12 cellular contexts compared by ENCODE assay signal in genomic region chr5:33343661-33344327, GRCh38.
A peak's percentile ranks its signal among the peaks of the same experiment; 100 is the strongest.
DNase-seq lines count a peak whose midpoint lies in the region; ATAC-seq, FAIRE-seq and TF ChIP-seq lines count a peak whose summit lies in the region.
"Had no signal": no experiment of that assay in that cellular context is flagged by ENCODE, and none has a peak within 500 bp of the region (broad histone marks: within the 10 kb centered on the region; RNA-seq: fewer than 3 reads in every experiment).

No MANE protein-coding gene starts in this region.

- CTCF ChIA-PET in AG04450 (lab: Charles Lee) (interaction anchor here (0.9 kb wide), 1 partner anchor 415 kb away, joined by 3 read pairs; no protein-coding TSS in a partner anchor), A673 (lab: Charles Lee) (no interaction called here)

- H3K27ac Mint-ChIP-seq in mesothelial cell of epicardium (peak overlapping the region; percentile 1), nephron progenitor cell (no peak overlapping the region)
- H3K27ac Mint-ChIP-seq: activated T-cell treated with anti-CD3 and anti-CD28 coated beads, Interleukin-2, amount 50 U/mL, for 24 hours; CD4-positive, alpha-beta T cell had no signal

- peak; percentile 62 for FAIRE-seq in endometrium (lab: Jason Lieb, UNC)

- no peak overlapping the region for H3K4me3 ChIP-seq in AG04450 (ENCODE audit: low read depth, low read length)
- no peak overlapping the region for H3K4me3 ChIP-seq in A673 (ENCODE audit: low read depth, low read length, poor library complexity, severe bottlenecking)

- H3K36me3 Mint-ChIP-seq in mesothelial cell of epicardium (no peaks in the 10 kb centered on the region), nephron progenitor cell (ENCODE audit: low read depth) (no peaks in the 10 kb centered on the region)

- ATAC-seq in GM19324 (IDR thresholded peaks at IDR 0.05; ENCODE audit: low FRiP score, unreplicated experiment), result no peak

- H3K4me3 Mint-ChIP-seq in mesothelial cell of epicardium (no peak overlapping the region), nephron progenitor cell (no peak overlapping the region)
- H3K4me3 Mint-ChIP-seq: activated T-cell treated with anti-CD3 and anti-CD28 coated beads, Interleukin-2, amount 50 U/mL, for 24 hours; CD4-positive, alpha-beta T cell had no signal

- BruUV-seq in A673 (replicated peaks; lab: Mats Ljungman, UMichigan), result no TSS peak

- H3K9me3 ChIP-seq in AG04450 (ENCODE audit: control insufficient read depth, insufficient read depth, low read length), result no peaks in the 10 kb centered on the region
- no peaks in the 10 kb centered on the region for H3K9me3 ChIP-seq in A673 (ENCODE audit: low read depth, low read length, poor library complexity, severe bottlenecking)

- no peaks in the 10 kb centered on the region for H3K4me1 Mint-ChIP-seq in mesothelial cell of epicardium
- H3K4me1 Mint-ChIP-seq in nephron progenitor cell, result peaks cover 11% of the 10 kb centered on the region

- H3K4me1 ChIP-seq in A673 (ENCODE audit: insufficient read depth, low read length, poor library complexity, severe bottlenecking), result no peaks in the 10 kb centered on the region

- H3K27ac ChIP-seq in AG04450 (ENCODE audit: low read depth, low read length), result peak overlapping the region; percentile 59
- H3K27ac ChIP-seq in A673 (ENCODE audit: low read depth, low read length, poor library complexity, severe bottlenecking), result no peak overlapping the region

- H3K9me3 Mint-ChIP-seq in mesothelial cell of epicardium, result no peaks in the 10 kb centered on the region
- peaks cover 2% of the 10 kb centered on the region for H3K9me3 Mint-ChIP-seq in nephron progenitor cell
- H3K9me3 Mint-ChIP-seq: activated T-cell treated with anti-CD3 and anti-CD28 coated beads, Interleukin-2, amount 50 U/mL, for 24 hours; CD4-positive, alpha-beta T cell had no signal

- H3K27me3 ChIP-seq in AG04450 (ENCODE audit: control insufficient read depth, insufficient read depth, low read length), result no peaks in the 10 kb centered on the region
- H3K27me3 ChIP-seq in A673 (replicated peaks; ENCODE audit: insufficient read depth, low read depth, low read length, poor library complexity), result no peaks in the 10 kb centered on the region

- POLR2A ChIA-PET in AG04450 (lab: Yijun Ruan, JAX), result interaction anchor here (0.8 to 1.3 kb wide), 4 partner anchors 11 to 33 kb away, joined by 3 to 5 read pairs (median 3); no protein-coding TSS in a partner anchor
- POLR2A ChIA-PET in A673 (lab: Charles Lee; ENCODE audit: low non-redundant PET), result no interaction called here

- TF ChIP-seq CTCF in AG04450 (IDR thresholded peaks at IDR 0.05; ENCODE audit: low read depth, low read length), result no peak
- no peak for TF ChIP-seq CTCF in mesothelial cell of epicardium (IDR thresholded peaks at IDR 0.05; ENCODE audit: unreplicated experiment)
- no peak for TF ChIP-seq CTCF in nephron progenitor cell (IDR thresholded peaks at IDR 0.05)
- no peak for TF ChIP-seq CTCF in A673 (conservative IDR thresholded peaks at IDR 0.05; ENCODE audit: low read depth, low read length)

- H3K27me3 Mint-ChIP-seq in mesothelial cell of epicardium (ENCODE audit: low read depth) (peaks cover 4% of the 10 kb centered on the region), nephron progenitor cell (ENCODE audit: low read depth, poor library complexity) (no peaks in the 10 kb centered on the region)
- H3K27me3 Mint-ChIP-seq: activated T-cell treated with anti-CD3 and anti-CD28 coated beads, Interleukin-2, amount 50 U/mL, for 24 hours; CD4-positive, alpha-beta T cell had no signal

- DNase-seq in AG04450 (ENCODE audit: low read depth, low spot score) (peak; percentile 59), NCI-H226 (peak; percentile 88), mesothelial cell of epicardium (ENCODE audit: low spot score in 2 of 2, unreplicated experiment in 2 of 2) (no peak), NCI-H446 (lab: John Stamatoyannopoulos, UW) (no peak), nephron progenitor cell (no peak), A673 (ENCODE audit: low spot score) (no peak)
- DNase-seq: activated T-cell treated with anti-CD3 and anti-CD28 coated beads, Interleukin-2, amount 50 U/mL, for 24 hours; CD4-positive, alpha-beta T cell; NCI-H2029; stimulated activated CD8-positive, alpha-beta memory T cell treated with anti-CD3 and anti-CD28 coated beads, Interleukin-4, amount 100 ng/mL, for 48 hours had no signal

- intact Hi-C loops in A673 (cut with micrococcal nuclease; ENCODE audit: unreplicated experiment), result no loop called here

- H3K36me3 ChIP-seq in A673 (ENCODE audit: insufficient read depth, low read length, poor library complexity, severe bottlenecking), result no peaks in the 10 kb centered on the region

Comparison
In these comparisons a context has a peak if more than half of its experiments do, and no peak if none do; other contexts are left out.
1. DNase-seq: peak in AG04450 (single experiment) and NCI-H226 (single experiment); none in mesothelial cell of epicardium (0 of 2), NCI-H446 (0 of 2), nephron progenitor cell (single experiment) and A673 (single experiment).